In the genomic region with DNA sequence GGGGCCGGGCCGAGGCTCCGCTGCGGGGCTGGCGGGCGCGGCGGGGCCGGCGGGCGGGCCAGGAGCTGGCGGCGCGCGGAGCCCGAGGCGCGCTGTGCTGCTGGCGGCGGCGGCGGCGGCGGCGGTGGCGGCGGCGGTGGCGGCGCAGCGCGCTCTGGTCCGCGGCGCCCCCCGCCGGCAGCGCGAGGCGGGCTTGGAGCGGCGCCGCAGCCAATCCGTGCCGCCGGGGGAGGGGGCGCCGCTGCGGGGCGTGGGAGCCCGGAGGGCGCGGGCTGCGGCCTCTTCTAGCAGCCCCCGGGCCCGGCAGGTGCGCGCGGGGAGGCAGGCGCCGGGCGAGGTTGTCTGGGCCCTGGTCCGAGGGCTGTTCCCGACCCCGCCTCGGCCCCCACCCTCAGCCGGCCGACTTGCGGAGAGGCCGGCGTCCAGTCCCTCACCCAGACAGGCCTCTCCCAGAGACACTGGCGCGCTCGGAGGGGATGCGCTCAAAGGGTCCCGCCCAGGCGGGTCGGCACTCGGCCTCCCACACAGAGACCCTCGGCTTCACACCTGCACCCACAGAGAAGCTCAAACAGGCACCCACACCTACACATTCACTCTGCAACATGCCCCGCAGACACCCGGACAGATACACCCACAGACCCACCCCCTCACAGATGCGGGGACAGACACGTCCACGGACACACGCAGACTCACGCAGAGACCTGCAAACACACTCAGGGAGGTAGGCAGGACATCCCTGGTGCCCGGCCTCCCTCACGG, we compare ENCODE assay signal across 8 cellular contexts. TPM values are rescaled to one million over a fixed set of nuclear protein-coding genes. Genes with fewer than 3 reads are reported as not detected.
DNase-seq lines count a peak whose midpoint lies in the region; ATAC-seq and TF ChIP-seq lines count a peak whose summit lies in the region.

Gene RIMS4, minus strand, starts transcription at position 156 of the 759 bp plus-strand sequence. CDS start 275 bp downstream, outside the sequence.

- TF ChIP-seq CTCF in PC-3 (conservative IDR thresholded peaks at IDR 0.05; ENCODE audit: low read depth, low read length) (no peak), glutamatergic neuron (IDR thresholded peaks at IDR 0.05; ENCODE audit: partially characterized antibody, unreplicated experiment) (no peak)

- no peak within 1 kb of the TSS for H3K4me3 ChIP-seq in PC-3 (ENCODE audit: low read length)

- H3K36me3 Mint-ChIP-seq in glutamatergic neuron (ENCODE audit: unreplicated experiment), result no peaks in the 10 kb centered on the region

- no peaks in the 10 kb centered on the region for H3K9me3 ChIP-seq in PC-3 (ENCODE audit: low read length)

- H3K36me3 ChIP-seq in PC-3 (ENCODE audit: low read depth, low read length), result no peaks in the 10 kb centered on the region

- no TSS peak for BruUV-seq in PC-3 (replicated peaks; lab: Mats Ljungman, UMichigan)

- no peak within 1 kb of the TSS for H3K9ac ChIP-seq in PC-3 (ENCODE audit: low read length)

- no peaks in the 10 kb centered on the region for H3F3A ChIP-seq in PC-3 (ENCODE audit: low read length, unreplicated experiment)

- H2AFZ ChIP-seq in PC-3 (ENCODE audit: low read length), result no peak within 1 kb of the TSS

- peak within 1 kb of the TSS; percentile 97 for H3K4me3 Mint-ChIP-seq in glutamatergic neuron (ENCODE audit: unreplicated experiment)

- H4K20me1 ChIP-seq in PC-3 (ENCODE audit: low read length), result no peaks in the 10 kb centered on the region

- H3K27ac Mint-ChIP-seq in glutamatergic neuron (ENCODE audit: unreplicated experiment), result peak within 1 kb of the TSS; percentile 83

- ATAC-seq in PC-3 (peak; percentile 27; the same call in 1 of the 2 replicates), GM21526 (IDR thresholded peaks at IDR 0.05; ENCODE audit: low FRiP score, unreplicated experiment) (no peak), HG03280 (IDR thresholded peaks at IDR 0.05; ENCODE audit: unreplicated experiment) (no peak)
- peak; percentile 47 for ATAC-seq in stimulated activated naive CD8-positive, alpha-beta T cell treated with anti-CD3 and anti-CD28 coated beads, Interleukin-15, Interleukin-2, amounts not matched to agents 100 U/mL and 50 U/mL, for 24 hours

- peak; percentile 12 for DNase-seq in NCI-H1694 treated with DMSO at 0.1 percent for 48 hours (lab: John Stamatoyannopoulos, UW)
- no peak for DNase-seq in NCI-H1694 (lab: John Stamatoyannopoulos, UW)
- no peak for DNase-seq in PC-3
- peak; percentile 77 for DNase-seq in glutamatergic neuron
- peak; percentile 9 for DNase-seq in stimulated activated naive CD8-positive, alpha-beta T cell treated with anti-CD3 and anti-CD28 coated beads, Interleukin-15, Interleukin-2, amounts not matched to agents 100 U/mL and 50 U/mL, for 24 hours
- no peak for DNase-seq in effector CD4-positive, alpha-beta T cell

- no peak within 1 kb of the TSS for H3K4me2 ChIP-seq in PC-3 (ENCODE audit: low read length)

- H3K27ac ChIP-seq in PC-3 (ENCODE audit: low read length), result no peak within 1 kb of the TSS

- H3K27me3 Mint-ChIP-seq in glutamatergic neuron (ENCODE audit: unreplicated experiment), result peaks cover 15% of the 10 kb centered on the region

- H3K79me2 ChIP-seq in PC-3 (ENCODE audit: low read length), result no peaks in the 10 kb centered on the region

- POLR2A ChIA-PET in PC-3 (lab: Charles Lee; ENCODE audit: unreplicated experiment), result no interaction called here

- peaks cover 70% of the 10 kb centered on the region for H3K27me3 ChIP-seq in PC-3 (ENCODE audit: low read length)

- H3K9me2 ChIP-seq in PC-3 (replicated peaks; ENCODE audit: low read length), result no peaks in the 10 kb centered on the region

- peaks cover 34% of the 10 kb centered on the region for H3K4me1 Mint-ChIP-seq in glutamatergic neuron (ENCODE audit: low read depth, unreplicated experiment)

- CTCF ChIA-PET in PC-3 (lab: Charles Lee), result no interaction called here

- H3K4me1 ChIP-seq in PC-3 (ENCODE audit: insufficient read depth, low read length), result no peaks in the 10 kb centered on the region

- H3K9me3 Mint-ChIP-seq in glutamatergic neuron (ENCODE audit: unreplicated experiment), result peaks cover 18% of the 10 kb centered on the region

- intact Hi-C loops in PC-3 (cut with micrococcal nuclease), result no loop called here

RNA-seq across cellular contexts. Expression of gene RIMS4, which starts in this region (rescaled TPM):
- total RNA-seq in PC-3 (2014; rRNA removed), result 0.04 and 0.17 TPM in 2 replicates
- total RNA-seq in glutamatergic neuron (ENCODE audit: unreplicated experiment), result 96.1 TPM

Comparison
In these comparisons a context has a peak if more than half of its experiments do, and no peak if none do; other contexts are left out.
1. RNA of gene RIMS4 (total RNA-seq): 96.1 TPM in glutamatergic neuron (single experiment); 0.04 to 0.17 TPM in PC-3; every median in the first group is over 10 times any median in the second.
2. DNase-seq: peak in NCI-H1694 treated with DMSO at 0.1 percent for 48 hours (single experiment), glutamatergic neuron (single experiment) and stimulated activated naive CD8-positive, alpha-beta T cell treated with anti-CD3 and anti-CD28 coated beads, Interleukin-15, Interleukin-2, amounts not matched to agents 100 U/mL and 50 U/mL, for 24 hours (single experiment); none in NCI-H1694 (single experiment), PC-3 (single experiment) and effector CD4-positive, alpha-beta T cell (single experiment).
3. Peak in ATAC-seq in PC-3; RNA of the gene not detected or under 1 TPM.